In the genomic region with DNA sequence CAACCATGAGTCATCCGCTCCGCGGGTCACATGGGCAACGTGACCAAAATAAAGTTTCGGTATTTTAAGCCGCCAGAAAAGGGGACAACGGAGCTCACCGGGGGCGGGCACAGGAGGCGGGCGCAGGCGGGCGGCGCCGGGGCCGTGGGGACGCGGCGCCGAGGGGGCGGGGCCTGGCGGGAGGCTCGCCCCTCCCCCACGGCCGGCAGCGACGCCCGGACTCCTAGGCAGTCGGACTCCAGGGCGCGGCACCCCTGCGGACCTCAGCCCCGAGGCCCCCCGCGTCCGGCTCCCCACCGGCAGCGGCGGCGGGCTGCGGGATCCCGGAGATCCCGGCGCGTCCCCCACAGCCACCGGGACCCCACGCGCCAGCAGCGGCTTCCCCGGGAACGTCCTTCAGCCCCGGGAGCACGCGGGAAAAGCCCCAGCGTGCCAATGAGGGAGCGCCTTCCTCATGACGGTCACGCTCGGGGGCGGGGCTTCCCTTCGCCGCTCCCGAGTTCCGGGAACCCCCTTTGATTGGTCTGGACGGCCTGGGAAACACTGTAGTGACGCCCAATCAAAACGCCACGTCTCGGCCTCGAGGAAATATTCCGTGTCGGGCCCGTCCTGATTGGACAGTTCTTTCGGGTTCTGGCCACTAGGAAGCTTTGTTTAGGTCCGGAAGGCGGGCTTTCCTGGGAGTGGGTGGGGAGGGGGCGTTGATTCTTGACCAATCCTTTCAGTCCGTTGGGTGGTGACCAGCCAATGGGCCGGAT, we compare ENCODE assay signal across 8 cellular contexts. TPM values are rescaled to one million over a fixed set of nuclear protein-coding genes. Genes with fewer than 3 reads are reported as not detected.
DNase-seq lines count a peak whose midpoint lies in the region; ATAC-seq, FAIRE-seq and TF ChIP-seq lines count a peak whose summit lies in the region.

No MANE protein-coding gene starts in this region.

- peak overlapping the region; percentile 69 for H3K4me3 ChIP-seq in AG04450 (ENCODE audit: low read depth, low read length)
- H3K4me3 ChIP-seq in WI38 (ENCODE audit: low read depth, low read length), result peak overlapping the region; percentile 76
- H3K4me3 ChIP-seq in bronchial epithelial cell (ENCODE audit: low read depth, low read length), result peak overlapping the region; percentile 76
- peak overlapping the region; percentile 82 for H3K4me3 ChIP-seq in iPS-20b (ENCODE audit: low read length)
- peak overlapping the region; percentile 72 to 90 (median 73) for H3K4me3 ChIP-seq in skeletal muscle tissue (ENCODE audit: low read length in 3 of 3)

- H3K27ac ChIP-seq in AG04450 (ENCODE audit: low read depth, low read length) (peak overlapping the region; percentile 85), iPS-20b (ENCODE audit: low read length) (no peak overlapping the region), skeletal muscle tissue (ENCODE audit: low read depth, low read length) (peak overlapping the region; percentile 99)

- CTCF ChIA-PET in AG04450 (lab: Charles Lee), result interaction anchor here (0.6 to 2.0 kb wide), 4 partner anchors 57 to 286 kb away, joined by 3 to 5 read pairs (median 3); no protein-coding TSS in a partner anchor

- H3K9ac ChIP-seq in iPS-20b (ENCODE audit: low read depth, low read length) (peak overlapping the region; percentile 82), skeletal muscle tissue (ENCODE audit: low read depth in 1 of 3, low read length in 3 of 3) (peak overlapping the region; percentile 92 to 96 (median 95))

- H3K9me3 ChIP-seq in AG04450 (ENCODE audit: control insufficient read depth, insufficient read depth, low read length) (no peaks in the 10 kb centered on the region), iPS-20b (ENCODE audit: insufficient read depth, low read depth, low read length) (no peaks in the 10 kb centered on the region), skeletal muscle tissue (ENCODE audit: control insufficient read depth in 3 of 3, low read length in 3 of 3) (no peaks in the 10 kb centered on the region)

- peak; percentile 52 for FAIRE-seq in bronchial epithelial cell (lab: Jason Lieb, UNC)

- peak; percentile 80 for ATAC-seq in GM18909 (IDR thresholded peaks at IDR 0.05; ENCODE audit: poor library complexity, unreplicated experiment)
- peak; percentile 81 for ATAC-seq in HG03159 (IDR thresholded peaks at IDR 0.05; ENCODE audit: unreplicated experiment)

- TF ChIP-seq CTCF in AG04450 (IDR thresholded peaks at IDR 0.05; ENCODE audit: low read depth, low read length) (no peak), WI38 (IDR thresholded peaks at IDR 0.05; ENCODE audit: low read depth, low read length) (no peak), bronchial epithelial cell (IDR thresholded peaks at IDR 0.05; ENCODE audit: insufficient read depth, low read length, severe bottlenecking) (no peak)

- H3K4me1 ChIP-seq in iPS-20b (ENCODE audit: insufficient read depth, low read length), result peaks cover 14% of the 10 kb centered on the region
- peaks cover 16 to 22% (median 18%) of the 10 kb centered on the region in 3 donors for H3K4me1 ChIP-seq in skeletal muscle tissue (ENCODE audit: control insufficient read depth in 3 of 3, insufficient read depth in 3 of 3, low read length in 3 of 3)

- DNase-seq in AG04450 (ENCODE audit: low read depth, low spot score), result peak; percentile 100
- DNase-seq in NCI-H2227 (lab: John Stamatoyannopoulos, UW; ENCODE audit: unreplicated experiment), result peak; percentile 100
- DNase-seq in bronchial epithelial cell (ENCODE audit: low read depth), result peak; percentile 99

- peaks cover 1% of the 10 kb centered on the region for H3K36me3 ChIP-seq in bronchial epithelial cell (ENCODE audit: control insufficient read depth, insufficient read depth, low read length)
- H3K36me3 ChIP-seq in iPS-20b (ENCODE audit: insufficient read depth, low read depth, low read length), result peaks cover 2% of the 10 kb centered on the region; the same call in 1 of the 2 replicates
- peaks cover 0 to 4% (median 0%) of the 10 kb centered on the region in 3 donors for H3K36me3 ChIP-seq in skeletal muscle tissue (ENCODE audit: control insufficient read depth in 3 of 3, insufficient read depth in 3 of 3, low read length in 3 of 3)

- POLR2A ChIA-PET in AG04450 (lab: Yijun Ruan, JAX), result interaction anchor here (0.6 to 1.8 kb wide), 10 partner anchors 9 to 464 kb away, joined by 3 to 14 read pairs (median 4); a partner anchor contains a TSS

- H3K27me3 ChIP-seq in AG04450 (ENCODE audit: control insufficient read depth, insufficient read depth, low read length) (no peaks in the 10 kb centered on the region), bronchial epithelial cell (ENCODE audit: control insufficient read depth, insufficient read depth, low read length) (no peaks in the 10 kb centered on the region), iPS-20b (ENCODE audit: insufficient read depth, low read length) (no peaks in the 10 kb centered on the region), skeletal muscle tissue (ENCODE audit: control insufficient read depth in 3 of 3, insufficient read depth in 3 of 3, low read length in 3 of 3) (no peaks in the 10 kb centered on the region)

RNA-seq across cellular contexts. Expression of a gene that starts 0.5 kb away (rescaled TPM):
- 51.8 and 64.9 TPM in 2 replicates for polyA plus RNA-seq in AG04450 (2011; rRNA removed)
- 22.1 and 35.3 TPM in 2 replicates for polyA minus RNA-seq in AG04450 (2011; rRNA and poly(A)+ RNA removed)
- total RNA-seq in bronchial epithelial cell (62.3 and 68.2 TPM in 2 replicates), skeletal muscle tissue (38.1 TPM)
